8 cellular contexts compared by ENCODE assay signal in the genomic region with DNA sequence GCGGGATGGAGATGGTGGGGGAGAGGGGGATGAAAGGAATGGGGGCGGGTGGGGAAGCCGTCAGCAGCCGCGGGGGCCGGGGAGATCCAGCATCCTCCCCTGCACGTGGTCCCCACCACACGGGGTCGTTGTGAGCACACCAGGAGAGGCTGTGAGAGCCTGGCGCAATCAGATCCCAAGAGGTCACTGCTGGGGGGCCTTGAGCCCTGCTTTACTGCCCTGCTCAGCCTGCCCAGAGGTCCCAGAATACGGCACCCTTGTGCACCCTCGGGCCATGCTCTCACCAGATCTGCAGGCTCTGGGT. TPM values are rescaled to one million over a fixed set of nuclear protein-coding genes. Genes with fewer than 3 reads are reported as not detected.
DNase-seq lines count a peak whose midpoint lies in the region; ATAC-seq and TF ChIP-seq lines count a peak whose summit lies in the region.

No MANE protein-coding gene starts in this region.

- POLR2A ChIA-PET in activated naive CD8-positive, alpha-beta T cell treated with anti-CD3 and anti-CD28 coated beads, Interleukin-2, amount 10 ng/mL, durations not matched to agents 7 days and 5 days (lab: Charles Lee), result no interaction called here

- intact Hi-C loops in left colon (cut with DNase I, micrococcal nuclease), result no loop called here

- peak; percentile 39 for TF ChIP-seq CTCF in HFF-Myc (IDR thresholded peaks at IDR 0.05; ENCODE audit: low read depth, low read length, missing control alignments)

- DNase-seq in Ammon's horn (ENCODE audit: low spot score) (peak; percentile 26), HFF-Myc (ENCODE audit: extremely low read depth, low read depth) (no peak), left colon (peak in 1 of 2 donors; percentile 40), SKM-1 treated with dmso at 0.1 percent for 144 hours (lab: John Stamatoyannopoulos, UW; ENCODE audit: unreplicated experiment) (no peak), islet precursor cell (no peak)
- DNase-seq in activated naive CD8-positive, alpha-beta T cell treated with anti-CD3 and anti-CD28 coated beads, Interleukin-2, amount 10 ng/mL, durations not matched to agents 7 days and 5 days, result peak; percentile 50

- no peak for ATAC-seq in activated naive CD8-positive, alpha-beta T cell treated with anti-CD3 and anti-CD28 coated beads, Interleukin-2, amount 10 ng/mL, durations not matched to agents 7 days and 5 days (ENCODE audit: low read depth)
- ATAC-seq in left colon (peak; percentile 63), GM21717 (IDR thresholded peaks at IDR 0.05; ENCODE audit: unreplicated experiment) (no peak), GM18498 (IDR thresholded peaks at IDR 0.05; ENCODE audit: unreplicated experiment) (no peak)

- no peaks in the 10 kb centered on the region for H3K4me1 Mint-ChIP-seq in activated naive CD8-positive, alpha-beta T cell treated with anti-CD3 and anti-CD28 coated beads, Interleukin-2, amount 10 ng/mL, durations not matched to agents 7 days and 5 days

- H3K9me3 Mint-ChIP-seq in activated naive CD8-positive, alpha-beta T cell treated with anti-CD3 and anti-CD28 coated beads, Interleukin-2, amount 10 ng/mL, durations not matched to agents 7 days and 5 days, result no peaks in the 10 kb centered on the region

- peaks cover 8% of the 10 kb centered on the region for H3K27me3 Mint-ChIP-seq in activated naive CD8-positive, alpha-beta T cell treated with anti-CD3 and anti-CD28 coated beads, Interleukin-2, amount 10 ng/mL, durations not matched to agents 7 days and 5 days

- H3K4me3 ChIP-seq in HFF-Myc (replicated peaks; ENCODE audit: low read depth, low read length), result no peak overlapping the region

- no peaks in the 10 kb centered on the region for H3K36me3 Mint-ChIP-seq in activated naive CD8-positive, alpha-beta T cell treated with anti-CD3 and anti-CD28 coated beads, Interleukin-2, amount 10 ng/mL, durations not matched to agents 7 days and 5 days

- H3K4me3 Mint-ChIP-seq in activated naive CD8-positive, alpha-beta T cell treated with anti-CD3 and anti-CD28 coated beads, Interleukin-2, amount 10 ng/mL, durations not matched to agents 7 days and 5 days, result no peak overlapping the region

- no peak overlapping the region for H3K27ac Mint-ChIP-seq in activated naive CD8-positive, alpha-beta T cell treated with anti-CD3 and anti-CD28 coated beads, Interleukin-2, amount 10 ng/mL, durations not matched to agents 7 days and 5 days

RNA-seq across cellular contexts. Expression of a gene that starts 7.4 kb away (rescaled TPM):
- total RNA-seq in activated naive CD8-positive, alpha-beta T cell treated with anti-CD3 and anti-CD28 coated beads, Interleukin-2, amount 10 ng/mL, durations not matched to agents 7 days and 5 days, result under 1 TPM in 1 of 2 experiments, not detected in 1; 0.09 TPM
- under 1 TPM in 1 of 2 donors, not detected in 1; 0.12 TPM for total RNA-seq in left colon

RNA-seq across cellular contexts. Expression of a gene that starts 39.6 kb away (rescaled TPM):
- 10 to 100 TPM; 19.4 to 20.6 TPM for total RNA-seq in activated naive CD8-positive, alpha-beta T cell treated with anti-CD3 and anti-CD28 coated beads, Interleukin-2, amount 10 ng/mL, durations not matched to agents 7 days and 5 days
- total RNA-seq in left colon, result 10 to 100 TPM; 12.7 TPM

RNA-seq across cellular contexts. Expression of a gene that starts 40.0 kb away (rescaled TPM):
- 10 to 100 TPM; 83.6 to 84.2 TPM for total RNA-seq in activated naive CD8-positive, alpha-beta T cell treated with anti-CD3 and anti-CD28 coated beads, Interleukin-2, amount 10 ng/mL, durations not matched to agents 7 days and 5 days
- total RNA-seq in left colon, result 100 to 1,000 TPM; 157 to 198 TPM

Comparison
In these comparisons a context has a peak if more than half of its experiments do, and no peak if none do; other contexts are left out.
1. DNase-seq: peak in Ammon's horn (single experiment) and activated naive CD8-positive, alpha-beta T cell treated with anti-CD3 and anti-CD28 coated beads, Interleukin-2, amount 10 ng/mL, durations not matched to agents 7 days and 5 days (single experiment); none in HFF-Myc (single experiment), SKM-1 treated with dmso at 0.1 percent for 144 hours (single experiment) and islet precursor cell (single experiment).